In genomic region chr1:157993179-157994080, GRCh38 we compare ENCODE assay signal across 8 cellular contexts. TPM values are rescaled to one million over a fixed set of nuclear protein-coding genes. Genes with fewer than 3 reads are reported as not detected.
DNase-seq lines count a peak whose midpoint lies in the region; ATAC-seq, FAIRE-seq and TF ChIP-seq lines count a peak whose summit lies in the region.

KIRREL1 (plus strand) TSS chr1:157993645; CDS start chr1:157993677, 32 bp downstream.

- DNase-seq in ELR (ENCODE audit: low read depth) (peak; percentile 80), NCI-H226 (peak; percentile 70), cardiac fibroblast (ENCODE audit: low read depth in 2 of 2) (peak; percentile 76 to 81), islet precursor cell (peak; percentile 83), small intestine (peak; percentile 33), GM19239 (ENCODE audit: insufficient read length, low spot score) (no peak)

- ATAC-seq in HG02759 (IDR thresholded peaks at IDR 0.05; ENCODE audit: unreplicated experiment) = no peak
- ATAC-seq in GM21723 (IDR thresholded peaks at IDR 0.05; ENCODE audit: unreplicated experiment) = no peak

- no peak for TF ChIP-seq CTCF in cardiac fibroblast (IDR thresholded peaks at IDR 0.05; ENCODE audit: low read depth, low read length)

- no peaks in the 10 kb centered on the region for H3K9me3 ChIP-seq in small intestine (ENCODE audit: control insufficient read depth, low read depth)

- H3K4me3 ChIP-seq in cardiac fibroblast (replicated peaks in 1 of 2; ENCODE audit: low read depth in 2 of 2, low read length in 2 of 2) = peak within 1 kb of the TSS; percentile 94 to 96
- peak within 1 kb of the TSS; percentile 50 to 66 for H3K4me3 ChIP-seq in small intestine (ENCODE audit: low read depth in 1 of 2, low read length in 2 of 2)

- H3K27ac ChIP-seq in small intestine (ENCODE audit: low read depth in 1 of 2, low read length in 1 of 2) = peak within 1 kb of the TSS; percentile 39 to 67

- peaks cover 0 to 7% of the 10 kb centered on the region in 2 donors for H3K27me3 ChIP-seq in small intestine (ENCODE audit: control insufficient read depth in 2 of 2, insufficient read depth in 2 of 2, low read length in 2 of 2)

- no peak for FAIRE-seq in small intestine (lab: Jason Lieb, UNC)
- FAIRE-seq in GM19239 (lab: Jason Lieb, UNC) = no peak

- peaks cover 0 to 2% of the 10 kb centered on the region in 2 donors for H3K4me1 ChIP-seq in small intestine (ENCODE audit: control insufficient read depth in 2 of 2, insufficient read depth in 1 of 2, low read depth in 1 of 2, low read length in 1 of 2)

- 0 to 1% (median 1%) methylated on average over 52 to 75 of the region's 75 CpGs for WGBS in small intestine, 3 donors

- no peaks in the 10 kb centered on the region for H3K36me3 ChIP-seq in small intestine (ENCODE audit: control insufficient read depth in 2 of 2, insufficient read depth in 2 of 2, low read length in 2 of 2)

RNA-seq across cellular contexts. Expression of gene KIRREL1, which starts in this region (rescaled TPM):
- 1 to 10 TPM in 1 of 3 donors, under 1 TPM in 2; 0.22 to 9.3 (median 0.54) TPM for polyA plus RNA-seq in small intestine
